In genomic region chr6:135465307-135465706, GRCh38 we compare ENCODE assay signal across 14 cellular contexts. TPM values are rescaled to one million over a fixed set of nuclear protein-coding genes. Genes with fewer than 3 reads are reported as not detected.
DNase-seq lines count a peak whose midpoint lies in the region; ATAC-seq and TF ChIP-seq lines count a peak whose summit lies in the region.
"Had no signal": no experiment of that assay in that cellular context is flagged by ENCODE, and none has a peak within 500 bp of the region (broad histone marks: within the 10 kb centered on the region; RNA-seq: fewer than 3 reads in every experiment).

No MANE protein-coding gene starts in this region.

- no peak overlapping the region for H3K9ac ChIP-seq in SU-DHL-6 (ENCODE audit: low read length)

- H3K9me3 ChIP-seq in SU-DHL-6 (ENCODE audit: insufficient read depth, low read length) (0 out of 2 replicates have a peak, but pooled peaks cover under 1% of the 10 kb centered on the region), sigmoid colon (no peaks in the 10 kb centered on the region)
- H3K9me3 ChIP-seq: prostate gland had no signal

- H3K4me3 ChIP-seq in SU-DHL-6 (ENCODE audit: insufficient read depth, low read length, poor library complexity, severe bottlenecking) (no peak overlapping the region), sigmoid colon (no peak overlapping the region), H7 (ENCODE audit: insufficient read depth, low read depth, low read length) (no peak overlapping the region)
- H3K4me3 ChIP-seq: prostate gland had no signal

- peak overlapping the region; percentile 4 for H3K4me2 ChIP-seq in SU-DHL-6 (ENCODE audit: low read depth, low read length, poor library complexity, severe bottlenecking)

- H3K27me3 ChIP-seq in SU-DHL-6 (ENCODE audit: low read length) (no peaks in the 10 kb centered on the region), sigmoid colon (no peaks in the 10 kb centered on the region), H7 (ENCODE audit: control insufficient read depth, insufficient read depth, low read length) (no peaks in the 10 kb centered on the region)

- H3K36me3 ChIP-seq in SU-DHL-6 (ENCODE audit: low read length) (peaks cover 6% of the 10 kb centered on the region; the same call in 1 of the 2 replicates), sigmoid colon (peaks cover 0 to 51% (median 16%) of the 10 kb centered on the region in 4 donors), H7 (replicated peaks; ENCODE audit: control insufficient read depth, insufficient read depth, low read length) (peaks cover 1% of the 10 kb centered on the region; the same call in 1 of the 2 replicates)

- H2AFZ ChIP-seq in SU-DHL-6 (ENCODE audit: low read depth, low read length, severe bottlenecking), result no peak overlapping the region

- no peak for TF ChIP-seq CTCF in SU-DHL-6 (IDR thresholded peaks at IDR 0.05; ENCODE audit: insufficient read depth, low read length, poor library complexity, severe bottlenecking)
- no peak for TF ChIP-seq CTCF in sigmoid colon (IDR thresholded peaks at IDR 0.05)

- no peak overlapping the region for H3K27ac ChIP-seq in SU-DHL-6 (ENCODE audit: low read depth, low read length)
- no peak overlapping the region for H3K27ac ChIP-seq in sigmoid colon
- H3K27ac ChIP-seq: prostate gland had no signal

- TF ChIP-seq EP300 in sigmoid colon (IDR thresholded peaks at IDR 0.05), result no peak

- no peaks in the 10 kb centered on the region for H3K9me2 ChIP-seq in SU-DHL-6 (replicated peaks; ENCODE audit: insufficient read depth, low read length)

- no peaks in the 10 kb centered on the region for H3F3A ChIP-seq in SU-DHL-6 (ENCODE audit: insufficient read depth)

- intact Hi-C loops in sigmoid colon (cut with DNase I), result no loop called here

- ATAC-seq in GM18867 (IDR thresholded peaks at IDR 0.05; ENCODE audit: unreplicated experiment), result peak; percentile 85
- ATAC-seq in GM21526 (IDR thresholded peaks at IDR 0.05; ENCODE audit: low FRiP score, unreplicated experiment), result peak; percentile 79
- ATAC-seq in HG03095 (IDR thresholded peaks at IDR 0.05; ENCODE audit: unreplicated experiment), result peak; percentile 74

- 91 to 98% methylated on average over 1 of the region's 1 CpG for WGBS in sigmoid colon, 2 donors

- DNase-seq in sigmoid colon (no peak), H7 (no peak), anterior cingulate cortex (lab: John Stamatoyannopoulos, UW) (no peak), 8988T (no peak)
- DNase-seq: C1 segment of cervical spinal cord, caudate nucleus, erythroblast, mesenchymal stem cell, NCI-H1436 had no signal

- no peaks in the 10 kb centered on the region for H4K20me1 ChIP-seq in SU-DHL-6 (ENCODE audit: low read depth, low read length)

- no peaks in the 10 kb centered on the region for H3K4me1 ChIP-seq in sigmoid colon
- H3K4me1 ChIP-seq: prostate gland had no signal

- H3K79me2 ChIP-seq in SU-DHL-6 (ENCODE audit: insufficient read depth, low read length), result no peaks in the 10 kb centered on the region

- TF ChIP-seq POLR2A in sigmoid colon (IDR thresholded peaks at IDR 0.05), result no peak

RNA-seq across cellular contexts. Expression of gene AHI1, which starts 32.2 kb away (rescaled TPM):
- total RNA-seq in sigmoid colon, result 10 to 100 TPM; 25.8 to 47.1 (median 31.6) TPM
- 1 to 10 TPM; 4.2 to 7.1 (median 5.4) TPM for polyA plus RNA-seq in sigmoid colon
- total RNA-seq in H7 (2014; rRNA removed; shearing (Covaris generic)), result 5.2 and 8.3 TPM in 2 replicates
